ENCODE assay signal across 8 cellular contexts in genomic region chr1:40476924-40477679, GRCh38. TPM values are rescaled to one million over a fixed set of nuclear protein-coding genes. Genes with fewer than 3 reads are reported as not detected.
DNase-seq lines count a peak whose midpoint lies in the region; ATAC-seq and TF ChIP-seq lines count a peak whose summit lies in the region.

Gene ZFP69, plus strand, starts transcription at chr1:40477290. Its CDS starts 2,072 bp downstream, at chr1:40479362.

- peak within 1 kb of the TSS; percentile 92 to 96 (median 94) for H3K4me3 Mint-ChIP-seq in CD4-positive, CD25-positive, alpha-beta regulatory T cell
- H3K4me3 Mint-ChIP-seq in activated naive CD8-positive, alpha-beta T cell, result peak within 1 kb of the TSS; percentile 91

- TF ChIP-seq CTCF in transverse colon (IDR thresholded peaks at IDR 0.05), result peak in 1 of 5 experiments; percentile 1

- H3K4me3 ChIP-seq in CD4-positive, CD25-positive, alpha-beta regulatory T cell (ENCODE audit: low read depth, low read length), result peak within 1 kb of the TSS; percentile 87
- H3K4me3 ChIP-seq in transverse colon, result peak within 1 kb of the TSS; percentile 51 to 90 (median 77)

- peak; percentile 59 to 86 (median 65) for DNase-seq in CD4-positive, CD25-positive, alpha-beta regulatory T cell
- DNase-seq in cardiac septum (ENCODE audit: low spot score), result peak; percentile 84
- peak; percentile 10 to 91 (median 40) for DNase-seq in posterior cingulate gyrus
- peak; percentile 76 for DNase-seq in transverse colon

- H3K27me3 ChIP-seq in CD4-positive, CD25-positive, alpha-beta regulatory T cell (ENCODE audit: control insufficient read depth, insufficient read depth, low read length), result no peaks in the 10 kb centered on the region
- H3K27me3 ChIP-seq in transverse colon, result no peaks in the 10 kb centered on the region

- H3K9me3 Mint-ChIP-seq in CD4-positive, CD25-positive, alpha-beta regulatory T cell, result peaks cover 5 to 33% (median 27%) of the 10 kb centered on the region in 7 donors
- peaks cover 25% of the 10 kb centered on the region for H3K9me3 Mint-ChIP-seq in activated naive CD8-positive, alpha-beta T cell (ENCODE audit: low read depth)

- peaks cover 31 to 35% of the 10 kb centered on the region in 2 experiments for H3K9me3 ChIP-seq in CD4-positive, CD25-positive, alpha-beta regulatory T cell (ENCODE audit: control insufficient read depth in 2 of 2, low read length in 2 of 2)
- H3K9me3 ChIP-seq in KOPT-K1 (ENCODE audit: insufficient read depth, low read length, poor library complexity, severe bottlenecking) (peaks cover 40% of the 10 kb centered on the region), transverse colon (peaks cover 12 to 14% of the 10 kb centered on the region in 2 donors)

- peak within 1 kb of the TSS; percentile 73 to 95 (median 82) for H3K27ac Mint-ChIP-seq in CD4-positive, CD25-positive, alpha-beta regulatory T cell
- peak within 1 kb of the TSS; percentile 83 for H3K27ac Mint-ChIP-seq in activated naive CD8-positive, alpha-beta T cell

- peaks cover 6% of the 10 kb centered on the region for H3K36me3 ChIP-seq in CD4-positive, CD25-positive, alpha-beta regulatory T cell (ENCODE audit: control insufficient read depth, insufficient read depth, low read length)
- H3K36me3 ChIP-seq in KOPT-K1 (ENCODE audit: insufficient read depth, low read length) (peaks cover 4% of the 10 kb centered on the region; the same call in 1 of the 2 replicates), transverse colon (peaks cover 0 to 8% (median 0%) of the 10 kb centered on the region in 4 donors)

- peaks cover 10% of the 10 kb centered on the region for H3K4me1 ChIP-seq in CD4-positive, CD25-positive, alpha-beta regulatory T cell (ENCODE audit: control insufficient read depth, insufficient read depth, low read length, poor library complexity, severe bottlenecking)
- H3K4me1 ChIP-seq in transverse colon, result peaks cover 0 to 13% (median 6%) of the 10 kb centered on the region in 4 donors

- TF ChIP-seq POLR2A in transverse colon (IDR thresholded peaks at IDR 0.05), result no peak

- peak; percentile 81 to 85 for ATAC-seq in CD4-positive, CD25-positive, alpha-beta regulatory T cell (ENCODE audit: low read depth in 2 of 2)
- ATAC-seq in GM19455 (IDR thresholded peaks at IDR 0.05; ENCODE audit: unreplicated experiment), result peak; percentile 84
- ATAC-seq in SK-N-SH treated with all-trans-retinoic acid at 6 μM for 48 hours, result peak; percentile 90

- peaks cover 26% of the 10 kb centered on the region for H3K36me3 Mint-ChIP-seq in CD4-positive, CD25-positive, alpha-beta regulatory T cell
- H3K36me3 Mint-ChIP-seq in activated naive CD8-positive, alpha-beta T cell, result peaks cover 23% of the 10 kb centered on the region

- intact Hi-C loops in cardiac septum (cut with DNase I) (loop anchor here (2.0 kb wide), 1 partner anchor 26 kb away; the partner anchor contains the start of gene ZFP69B), posterior cingulate gyrus (cut with DNase I) (no loop called here), transverse colon (cut with DNase I; ENCODE audit: low total_unique reads) (no loop called here)

- H3K27me3 Mint-ChIP-seq in CD4-positive, CD25-positive, alpha-beta regulatory T cell, result no peaks in the 10 kb centered on the region
- H3K27me3 Mint-ChIP-seq in activated naive CD8-positive, alpha-beta T cell, result no peaks in the 10 kb centered on the region

- peaks cover 18 to 35% (median 24%) of the 10 kb centered on the region in 4 donors for H3K4me1 Mint-ChIP-seq in CD4-positive, CD25-positive, alpha-beta regulatory T cell
- H3K4me1 Mint-ChIP-seq in activated naive CD8-positive, alpha-beta T cell (ENCODE audit: low read depth), result peaks cover 27% of the 10 kb centered on the region

- in situ Hi-C loops in transverse colon (cut with MboI; ENCODE audit: low pct_ligation_motif_present in 1 of 4, low pct_unique_long_range_greater_than_20kb in 1 of 4, low sequenced_read_pairs in 3 of 4), result no loop called here

- peak within 1 kb of the TSS; percentile 57 for H3K27ac ChIP-seq in CD4-positive, CD25-positive, alpha-beta regulatory T cell (ENCODE audit: insufficient read depth, low read length, poor library complexity, severe bottlenecking)
- peak within 1 kb of the TSS; percentile 58 for H3K27ac ChIP-seq in KOPT-K1 (ENCODE audit: low read depth, low read length, poor library complexity, severe bottlenecking)
- H3K27ac ChIP-seq in transverse colon, result peak within 1 kb of the TSS; percentile 61 to 77 (median 69)

- TF ChIP-seq EP300 in transverse colon (IDR thresholded peaks at IDR 0.05; ENCODE audit: low read depth), result no peak

- WGBS in transverse colon (ENCODE audit: low coverage in 1 of 2), 2 donors, result 0% methylated on average over 4 to 41 of the region's 65 CpGs

TF ChIP-seq in SK-N-SH treated with all-trans-retinoic acid at 6 μM for 48 hours, 23 proteins besides CTCF, POLR2A, EP300 and RAD21:
- TF ChIP-seq POU6F1 (CRISPR knock-in tag; IDR thresholded peaks at IDR 0.05; ENCODE audit: borderline replicate concordance, low read depth), result no peak
- TF ChIP-seq TSHZ2 (CRISPR knock-in tag; IDR thresholded peaks at IDR 0.05), result peak; percentile 44; the same call in 1 of the 2 replicates

RNA-seq across cellular contexts. Expression of gene ZFP69, which starts in this region (rescaled TPM):
- total RNA-seq in CD4-positive, CD25-positive, alpha-beta regulatory T cell, result 3.3 TPM
- 1 to 10 TPM; 3.7 to 6.9 (median 4.2) TPM for polyA plus RNA-seq in CD4-positive, CD25-positive, alpha-beta regulatory T cell
- 2.6 TPM for total RNA-seq in cardiac septum
- 10 to 100 TPM in 1 of 4 donors, 1 to 10 TPM in 2, not detected in 1; 2.2 to 64.7 (median 2.7) TPM for total RNA-seq in transverse colon

Comparison
In these comparisons a context has a peak if more than half of its experiments do, and no peak if none do; other contexts are left out.
1. Peak in every context shown above with its lines: DNase-seq, ATAC-seq, H3K4me3 ChIP-seq and H3K27ac ChIP-seq.